ENCODE assay signal across 25 cellular contexts in the genomic region with DNA sequence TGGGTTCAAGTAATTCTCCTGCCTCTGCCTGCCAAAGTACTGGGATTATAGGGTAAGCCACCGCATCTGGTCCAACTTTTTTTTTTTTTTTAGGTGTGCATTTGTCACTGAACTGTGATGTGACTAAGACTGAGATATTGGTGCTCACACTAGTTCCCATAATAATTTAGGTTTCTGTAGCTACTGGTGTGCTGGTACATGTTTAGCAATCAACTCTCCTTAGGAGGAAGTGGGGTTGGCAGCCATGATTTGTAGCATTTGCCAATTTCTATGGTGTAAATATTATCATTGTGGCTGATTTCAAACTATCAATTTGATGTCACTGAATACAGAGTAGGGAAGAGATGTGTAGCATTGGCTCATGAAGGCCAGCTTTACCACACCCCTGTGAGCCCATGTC.
"Had no signal": no experiment of that assay in that cellular context is flagged by ENCODE, and none has a peak within 500 bp of the region (broad histone marks: within the 10 kb centered on the region; RNA-seq: fewer than 3 reads in every experiment).

No MANE protein-coding gene starts in this region.

- FAIRE-seq: keratinocyte, small intestine, TTC549 had no signal

- ATAC-seq: activated CD4-positive, CD25-positive, alpha-beta regulatory T cell treated with anti-CD3 and anti-CD28 coated beads, Interleukin-2, amount 50 U/mL, for 24 hours; activated naive CD8-positive, alpha-beta T cell treated with anti-CD3 and anti-CD28 coated beads, Interleukin-2, amount 50 U/mL, for 24 hours; effector memory CD8-positive, alpha-beta T cell; gastroesophageal sphincter; left colon; naive thymus-derived CD8-positive, alpha-beta T cell; psoas muscle; stimulated activated memory B cell treated with anti-CD40 and anti-IgM and Interleukin-4, amounts not matched to agents 10 μg/mL and 1 μg/mL and 100 μg/mL, for 72 hours had no signal

- DNase-seq: activated CD4-positive, alpha-beta memory T cell treated with anti-CD3 and anti-CD28 coated beads for 36 hours; activated CD4-positive, alpha-beta T cell treated with anti-CD3 and anti-CD28 coated beads for 48 hours; activated CD8-positive, alpha-beta memory T cell treated with anti-CD3 and anti-CD28 coated beads, Interleukin-2, amount 50 U/mL, for 48 hours; activated naive CD8-positive, alpha-beta T cell treated with anti-CD3 and anti-CD28 coated beads, Interleukin-2, amount 50 U/mL, for 24 hours; activated T-cell treated with anti-CD3 and anti-CD28 coated beads, Interleukin-2, amount 50 U/mL, for 24 hours; amygdala; caudate nucleus; cortex of kidney; effector memory CD8-positive, alpha-beta T cell; erythroblast; left colon; naive thymus-derived CD8-positive, alpha-beta T cell; occipital lobe; psoas muscle; sigmoid colon; small intestine; stimulated activated CD4-positive, alpha-beta T cell treated with anti-CD3 and anti-CD28 coated beads, Interleukin-4, amount 100 ng/mL, for 4 hours; stimulated activated CD8-positive, alpha-beta memory T cell treated with anti-CD3 and anti-CD28 coated beads, Interleukin-4, amount 100 ng/mL, for 48 hours; T-helper 9 cell; tibial artery had no signal
